Comparison of ENCODE assay signal across 8 cellular contexts in the genomic region with DNA sequence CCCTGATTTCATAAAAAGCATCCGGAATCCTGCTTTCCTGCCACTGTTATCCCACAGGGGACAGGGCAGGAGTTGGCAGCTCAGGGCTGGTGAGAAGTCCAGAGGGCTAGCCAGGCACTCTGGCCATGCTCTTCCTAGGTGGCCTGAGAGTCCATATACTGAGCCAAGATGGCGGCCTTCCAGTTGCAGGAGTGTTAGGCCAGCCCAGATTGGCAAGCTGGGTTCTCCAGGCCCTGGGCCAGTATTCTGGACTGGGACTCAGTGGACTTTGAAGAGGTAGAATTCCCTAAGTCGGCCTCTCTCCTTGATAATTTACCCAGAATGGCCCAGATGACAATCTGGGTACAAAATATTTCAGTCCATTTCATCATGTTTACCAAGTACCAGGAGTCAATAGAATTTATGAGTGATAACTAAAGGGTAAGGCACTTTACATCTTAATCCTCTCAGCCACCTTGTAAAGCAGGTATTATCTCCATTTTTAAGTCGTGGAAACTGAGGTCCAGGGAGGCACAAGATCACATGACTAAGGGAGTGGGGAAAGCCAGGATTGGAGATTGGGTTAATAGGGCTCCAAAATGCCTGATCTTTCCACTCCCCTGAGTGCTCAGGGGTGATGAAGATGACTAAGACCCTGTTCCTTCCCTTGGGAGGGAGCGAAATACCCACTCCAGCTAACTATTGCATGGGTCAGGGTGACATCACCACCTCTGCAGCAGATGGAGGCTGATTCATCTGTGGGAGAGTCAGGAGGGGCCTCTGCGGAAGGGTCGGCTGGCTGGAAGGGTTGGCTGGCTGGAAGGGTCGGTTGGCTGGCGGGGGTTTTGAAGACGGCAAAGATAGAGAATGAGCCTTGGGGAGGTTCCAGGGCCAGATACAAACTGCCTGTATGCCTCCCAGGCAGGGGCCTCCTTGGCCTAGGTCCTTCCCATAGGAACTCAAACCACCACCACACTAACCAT. TPM values are rescaled to one million over a fixed set of nuclear protein-coding genes. Genes with fewer than 3 reads are reported as not detected.
A peak's percentile ranks its signal among the peaks of the same experiment; 100 is the strongest.
DNase-seq lines count a peak whose midpoint lies in the region; ATAC-seq and TF ChIP-seq lines count a peak whose summit lies in the region.

No MANE protein-coding gene starts in this region.

- no peak for TF ChIP-seq POLR2A in transverse colon (IDR thresholded peaks at IDR 0.05)

- H3K27me3 Mint-ChIP-seq in activated naive CD4-positive, alpha-beta T cell treated with anti-CD3 and anti-CD28 coated beads, Interleukin-2, amount 10 ng/mL, durations not matched to agents 7 days and 5 days, result no peaks in the 10 kb centered on the region

- H3K27ac Mint-ChIP-seq in activated naive CD4-positive, alpha-beta T cell treated with anti-CD3 and anti-CD28 coated beads, Interleukin-2, amount 10 ng/mL, durations not matched to agents 7 days and 5 days, result peak overlapping the region; percentile 82

- no peak for DNase-seq in activated naive CD4-positive, alpha-beta T cell treated with anti-CD3 and anti-CD28 coated beads, Interleukin-2, amount 10 ng/mL, durations not matched to agents 7 days and 5 days
- no peak for DNase-seq in activated naive CD4-positive, alpha-beta T cell treated with anti-CD3 and anti-CD28 coated beads, Interleukin-2, amount 50 U/mL, for 16 hours
- DNase-seq in RWPE1 (ENCODE audit: low spot score), result peak; percentile 93
- peak; percentile 95 for DNase-seq in dermis blood vessel endothelial cell
- DNase-seq in lung microvascular endothelial cell (ENCODE audit: low read depth in 2 of 2), result peak; percentile 64 to 98
- peak; percentile 33 for DNase-seq in transverse colon

- H3K4me3 Mint-ChIP-seq in activated naive CD4-positive, alpha-beta T cell treated with anti-CD3 and anti-CD28 coated beads, Interleukin-2, amount 10 ng/mL, durations not matched to agents 7 days and 5 days, result peak overlapping the region; percentile 74

- no peak for TF ChIP-seq CTCF in RWPE1 (conservative IDR thresholded peaks at IDR 0.05; ENCODE audit: low read depth)
- no peak for TF ChIP-seq CTCF in transverse colon (IDR thresholded peaks at IDR 0.05)

- POLR2A ChIA-PET in RWPE1 (lab: Yijun Ruan, JAX; ENCODE audit: low non-redundant PET), result interaction anchor here (0.5 to 1.8 kb wide), 4 partner anchors 9 to 236 kb away, joined by 4 to 7 read pairs (median 5); no protein-coding TSS in a partner anchor

- H3K27me3 ChIP-seq in transverse colon, result no peaks in the 10 kb centered on the region

- peaks cover 7 to 29% (median 22%) of the 10 kb centered on the region in 4 donors for H3K4me1 ChIP-seq in transverse colon

- no peaks in the 10 kb centered on the region for H3K9me3 ChIP-seq in transverse colon

- H3K27ac ChIP-seq in RWPE1 (peak overlapping the region; percentile 100), transverse colon (peak overlapping the region; percentile 87 to 93 (median 90))

- ATAC-seq in HG03280 (IDR thresholded peaks at IDR 0.05; ENCODE audit: unreplicated experiment), result no peak
- no peak for ATAC-seq in GM19463 (IDR thresholded peaks at IDR 0.05; ENCODE audit: unreplicated experiment)

- intact Hi-C loops in transverse colon (cut with DNase I; ENCODE audit: low total_unique reads), result no loop called here

- H3K36me3 Mint-ChIP-seq in activated naive CD4-positive, alpha-beta T cell treated with anti-CD3 and anti-CD28 coated beads, Interleukin-2, amount 10 ng/mL, durations not matched to agents 7 days and 5 days, result peaks cover 7% of the 10 kb centered on the region

- H3K36me3 ChIP-seq in transverse colon, result no peaks in the 10 kb centered on the region

- in situ Hi-C loops in transverse colon (cut with MboI; ENCODE audit: low pct_ligation_motif_present in 1 of 4, low pct_unique_long_range_greater_than_20kb in 1 of 4, low sequenced_read_pairs in 3 of 4), result no loop called here

- peaks cover 38% of the 10 kb centered on the region for H3K4me1 Mint-ChIP-seq in activated naive CD4-positive, alpha-beta T cell treated with anti-CD3 and anti-CD28 coated beads, Interleukin-2, amount 10 ng/mL, durations not matched to agents 7 days and 5 days

- WGBS in transverse colon (ENCODE audit: low coverage in 1 of 2), 2 donors, result 52 to 73% methylated on average over 4 to 9 of the region's 10 CpGs

- TF ChIP-seq EP300 in transverse colon (IDR thresholded peaks at IDR 0.05; ENCODE audit: low read depth), result no peak

- no peaks in the 10 kb centered on the region for H3K9me3 Mint-ChIP-seq in activated naive CD4-positive, alpha-beta T cell treated with anti-CD3 and anti-CD28 coated beads, Interleukin-2, amount 10 ng/mL, durations not matched to agents 7 days and 5 days

- CTCF ChIA-PET in activated naive CD4-positive, alpha-beta T cell treated with anti-CD3 and anti-CD28 coated beads, Interleukin-2, amount 10 ng/mL, durations not matched to agents 7 days and 5 days (lab: Charles Lee), result interaction anchor here (1.4 to 2.2 kb wide), 5 partner anchors 8 to 61 kb away, joined by 4 to 19 read pairs (median 8); partner anchors contain the start of gene ANKRD54
- CTCF ChIA-PET in RWPE1 (lab: Yijun Ruan, JAX), result interaction anchor here (0.6 to 1.5 kb wide), 3 partner anchors 13 to 26 kb away, joined by 3 to 8 read pairs (median 4); no protein-coding TSS in a partner anchor

- H3K4me3 ChIP-seq in transverse colon, result no peak overlapping the region

RNA-seq across cellular contexts. Expression of gene MICALL1, which starts 1.2 kb away (rescaled TPM):
- total RNA-seq in dermis blood vessel endothelial cell (36.4 and 52.7 TPM in 2 replicates), lung microvascular endothelial cell (20.7 and 30.2 TPM in 2 replicates), transverse colon (10 to 100 TPM; 26.8 to 87.2 (median 37.3) TPM)

RNA-seq across cellular contexts. Expression of gene C22orf23, which starts 48.5 kb away (rescaled TPM):
- total RNA-seq in dermis blood vessel endothelial cell (0.05 TPM in 1 of 2 replicates, not detected in the other), lung microvascular endothelial cell (under 0.01 TPM in 2 replicates), transverse colon (not detected)

RNA-seq across cellular contexts. Expression of gene POLR2F, which starts 48.6 kb away (rescaled TPM):
- total RNA-seq in dermis blood vessel endothelial cell (46.6 and 48.7 TPM in 2 replicates), lung microvascular endothelial cell (34.4 and 52.6 TPM in 2 replicates), transverse colon (10 to 100 TPM in 3 of 4 donors, 1 to 10 TPM in 1; 7.6 to 65.5 (median 32.6) TPM)

RNA-seq across cellular contexts. Expression of gene EIF3L, which starts 55.6 kb away (rescaled TPM):
- total RNA-seq in dermis blood vessel endothelial cell, result 358 and 454 TPM in 2 replicates
- 293 and 344 TPM in 2 replicates for total RNA-seq in lung microvascular endothelial cell
- total RNA-seq in transverse colon, result 100 to 1,000 TPM in 3 of 4 donors, 10 to 100 TPM in 1; 89.4 to 292 (median 217) TPM

Comparison
In these comparisons a context has a peak if more than half of its experiments do, and no peak if none do; other contexts are left out.
1. DNase-seq: peak in RWPE1 (single experiment), dermis blood vessel endothelial cell (single experiment), lung microvascular endothelial cell (2 of 2) and transverse colon (single experiment); none in activated naive CD4-positive, alpha-beta T cell treated with anti-CD3 and anti-CD28 coated beads, Interleukin-2, amount 10 ng/mL, durations not matched to agents 7 days and 5 days (single experiment) and activated naive CD4-positive, alpha-beta T cell treated with anti-CD3 and anti-CD28 coated beads, Interleukin-2, amount 50 U/mL, for 16 hours (single experiment).